ENCODE assay signal across 8 cellular contexts in genomic region chr14:99687284-99688209, GRCh38. TPM values are rescaled to one million over a fixed set of nuclear protein-coding genes. Genes with fewer than 3 reads are reported as not detected.
A peak's percentile ranks its signal among the peaks of the same experiment; 100 is the strongest.
DNase-seq lines count a peak whose midpoint lies in the region; ATAC-seq and TF ChIP-seq lines count a peak whose summit lies in the region.

No MANE protein-coding gene starts in this region.

- peak; percentile 79 for TF ChIP-seq CTCF in WERI-Rb-1 (IDR thresholded peaks at IDR 0.05; ENCODE audit: low read depth, low read length)
- TF ChIP-seq CTCF in fibroblast of villous mesenchyme (IDR thresholded peaks at IDR 0.05; ENCODE audit: insufficient read depth, low read depth, low read length) = peak; percentile 66

- no peak overlapping the region for H3K27ac ChIP-seq in WERI-Rb-1

- no peaks in the 10 kb centered on the region for H3K36me3 ChIP-seq in WERI-Rb-1

- no peaks in the 10 kb centered on the region for H3K27me3 ChIP-seq in WERI-Rb-1 (ENCODE audit: insufficient read depth, low read depth, severe bottlenecking)

- H3K4me3 ChIP-seq in WERI-Rb-1 (ENCODE audit: low read depth, low read length) (no peak overlapping the region), fibroblast of villous mesenchyme (ENCODE audit: low read depth, low read length) (no peak overlapping the region)

- no peaks in the 10 kb centered on the region for H3K9me3 ChIP-seq in WERI-Rb-1 (ENCODE audit: severe bottlenecking)

- no peak for ATAC-seq in stimulated activated naive CD8-positive, alpha-beta T cell treated with anti-CD3 and anti-CD28 coated beads, Interleukin-15, Interleukin-2, amounts not matched to agents 100 U/mL and 50 U/mL, for 24 hours
- no peak for ATAC-seq in GM18502 (IDR thresholded peaks at IDR 0.05; ENCODE audit: poor library complexity, unreplicated experiment)
- no peak for ATAC-seq in HG03108 (IDR thresholded peaks at IDR 0.05; ENCODE audit: unreplicated experiment)

- peak; percentile 25 for DNase-seq in NCI-H82 (lab: John Stamatoyannopoulos, UW)
- no peak for DNase-seq in NCI-H82 treated with DMSO at 0.1 percent for 48 hours (lab: John Stamatoyannopoulos, UW; ENCODE audit: unreplicated experiment)
- DNase-seq in WERI-Rb-1 = peak; percentile 38
- no peak for DNase-seq in fibroblast of villous mesenchyme (ENCODE audit: low read depth)
- peak; percentile 20 for DNase-seq in stimulated activated naive CD8-positive, alpha-beta T cell treated with anti-CD3 and anti-CD28 coated beads, Interleukin-15, Interleukin-2, amounts not matched to agents 100 U/mL and 50 U/mL, for 24 hours
- DNase-seq in epidermal melanocyte (ENCODE audit: insufficient read length, low spot score) = no peak

RNA-seq across cellular contexts. Expression of gene CYP46A1, which starts 3.4 kb away (rescaled TPM):
- total RNA-seq in fibroblast of villous mesenchyme = under 0.01 TPM in 2 replicates

RNA-seq across cellular contexts. Expression of gene HHIPL1, which starts 42.6 kb away (rescaled TPM):
- 3.9 TPM in 2 replicates for total RNA-seq in fibroblast of villous mesenchyme

Comparison
In these comparisons a context has a peak if more than half of its experiments do, and no peak if none do; other contexts are left out.
1. DNase-seq: peak in NCI-H82 (single experiment), WERI-Rb-1 (single experiment) and stimulated activated naive CD8-positive, alpha-beta T cell treated with anti-CD3 and anti-CD28 coated beads, Interleukin-15, Interleukin-2, amounts not matched to agents 100 U/mL and 50 U/mL, for 24 hours (single experiment); none in NCI-H82 treated with DMSO at 0.1 percent for 48 hours (single experiment), fibroblast of villous mesenchyme (single experiment) and epidermal melanocyte (single experiment).